Comparison of ENCODE assay signal across 3 cellular contexts in the genomic region with DNA sequence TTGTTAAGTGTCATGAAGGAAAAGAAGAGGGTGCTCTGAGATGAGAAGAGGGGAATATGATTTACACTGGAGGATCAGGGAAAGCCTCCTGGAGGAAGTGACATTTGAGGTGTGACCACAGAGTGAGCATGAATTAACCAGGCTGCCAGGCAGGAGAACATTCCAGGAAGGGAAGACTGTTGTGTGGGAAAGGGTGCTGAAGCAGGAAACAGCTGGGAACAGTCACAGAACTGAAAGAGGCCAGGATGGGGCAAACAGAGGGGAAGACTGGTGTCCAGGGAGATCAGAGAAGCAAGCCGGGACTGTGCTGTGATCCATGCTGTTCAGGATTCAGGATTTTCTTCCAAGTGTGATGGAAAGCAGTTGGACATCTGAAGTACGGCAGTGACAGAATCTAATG.
A peak's percentile ranks its signal among the peaks of the same experiment; 100 is the strongest.
TF ChIP-seq lines count a peak whose summit lies in the region.

No MANE protein-coding gene starts in this region.

TF ChIP-seq in liver, 16 proteins besides CTCF, POLR2A, EP300 and RAD21:
- TF ChIP-seq NR2F2 (IDR thresholded peaks at IDR 0.05) (peak; percentile 31), GABPA (IDR thresholded peaks at IDR 0.05 in 1 of 2, conservative IDR thresholded peaks at IDR 0.05 in 1 of 2) (no peak)
TF ChIP-seq in liver: peak in this region for 1.

TF ChIP-seq in HepG2, 621 proteins besides CTCF, POLR2A, EP300 and RAD21:
- TF ChIP-seq SALL2 (CRISPR knock-in tag; IDR thresholded peaks at IDR 0.05) (no peak), ZNF205 (CRISPR knock-in tag; IDR thresholded peaks at IDR 0.05) (no peak), HNRNPUL1 (IDR thresholded peaks at IDR 0.05; ENCODE audit: low read depth, low read length) (no peak), ZFP90 (CRISPR knock-in tag; IDR thresholded peaks at IDR 0.05; ENCODE audit: borderline replicate concordance) (no peak), MXI1 (IDR thresholded peaks at IDR 0.05; ENCODE audit: borderline replicate concordance, low read depth, low read length) (no peak), ZNF557 (CRISPR knock-in tag; IDR thresholded peaks at IDR 0.05) (no peak), NR2C2 (CRISPR knock-in tag; IDR thresholded peaks at IDR 0.05; ENCODE audit: borderline replicate concordance) (no peak), U2AF2 (IDR thresholded peaks at IDR 0.05; ENCODE audit: low read depth, low read length) (no peak), TCF12 (IDR thresholded peaks at IDR 0.05) (no peak), TCF12 (CRISPR knock-in tag; IDR thresholded peaks at IDR 0.05) (no peak), SAP130 (CRISPR knock-in tag; IDR thresholded peaks at IDR 0.05; ENCODE audit: low read depth) (no peak), ETV5 (CRISPR knock-in tag; IDR thresholded peaks at IDR 0.05; ENCODE audit: borderline replicate concordance) (no peak), ZNF432 (CRISPR knock-in tag; IDR thresholded peaks at IDR 0.05; ENCODE audit: borderline replicate concordance) (no peak), AGO1 (IDR thresholded peaks at IDR 0.05; ENCODE audit: low read depth, low read length, poor library complexity, severe bottlenecking) (no peak), SMAD3 (CRISPR knock-in tag; IDR thresholded peaks at IDR 0.05) (no peak), HDAC1 (CRISPR knock-in tag; IDR thresholded peaks at IDR 0.05) (no peak)
- TF ChIP-seq, protein P1, sequence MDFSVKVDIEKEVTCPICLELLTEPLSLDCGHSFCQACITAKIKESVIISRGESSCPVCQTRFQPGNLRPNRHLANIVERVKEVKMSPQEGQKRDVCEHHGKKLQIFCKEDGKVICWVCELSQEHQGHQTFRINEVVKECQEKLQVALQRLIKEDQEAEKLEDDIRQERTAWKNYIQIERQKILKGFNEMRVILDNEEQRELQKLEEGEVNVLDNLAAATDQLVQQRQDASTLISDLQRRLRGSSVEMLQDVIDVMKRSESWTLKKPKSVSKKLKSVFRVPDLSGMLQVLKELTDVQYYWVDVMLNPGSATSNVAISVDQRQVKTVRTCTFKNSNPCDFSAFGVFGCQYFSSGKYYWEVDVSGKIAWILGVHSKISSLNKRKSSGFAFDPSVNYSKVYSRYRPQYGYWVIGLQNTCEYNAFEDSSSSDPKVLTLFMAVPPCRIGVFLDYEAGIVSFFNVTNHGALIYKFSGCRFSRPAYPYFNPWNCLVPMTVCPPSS (IDR thresholded peaks at IDR 0.05) = no peak

TF ChIP-seq in H1, 55 proteins besides CTCF, POLR2A, EP300 and RAD21:
- TF ChIP-seq SIX5 (IDR thresholded peaks at IDR 0.05; ENCODE audit: low read depth, low read length) = no peak
- no peak for TF ChIP-seq MAFK (IDR thresholded peaks at IDR 0.05; ENCODE audit: low read depth, low read length)
- TF ChIP-seq ZNF274 (IDR thresholded peaks at IDR 0.05; ENCODE audit: borderline replicate concordance, extremely low read depth, low read length) = no peak
- TF ChIP-seq RBBP5 (IDR thresholded peaks at IDR 0.05; ENCODE audit: borderline replicate concordance, low read depth, low read length) = no peak
- no peak for TF ChIP-seq SAP30 (IDR thresholded peaks at IDR 0.05; ENCODE audit: insufficient read depth, insufficient replicate concordance, low read length)
- no peak for TF ChIP-seq TAF7 (optimal IDR thresholded peaks at IDR 0.05; ENCODE audit: borderline replicate concordance, low read depth, low read length)
- no peak for TF ChIP-seq ASH2L (IDR thresholded peaks at IDR 0.05; ENCODE audit: low read length)
- no peak for TF ChIP-seq CTBP2 (IDR thresholded peaks at IDR 0.05; ENCODE audit: borderline replicate concordance, insufficient read depth, insufficient read length, low read length)
- TF ChIP-seq EGR1 (IDR thresholded peaks at IDR 0.05; ENCODE audit: borderline replicate concordance, low read depth, low read length) = no peak
- TF ChIP-seq RFX5 (IDR thresholded peaks at IDR 0.05; ENCODE audit: borderline replicate concordance, low read depth, low read length) = no peak
